11 cellular contexts compared by ENCODE assay signal in the genomic region with DNA sequence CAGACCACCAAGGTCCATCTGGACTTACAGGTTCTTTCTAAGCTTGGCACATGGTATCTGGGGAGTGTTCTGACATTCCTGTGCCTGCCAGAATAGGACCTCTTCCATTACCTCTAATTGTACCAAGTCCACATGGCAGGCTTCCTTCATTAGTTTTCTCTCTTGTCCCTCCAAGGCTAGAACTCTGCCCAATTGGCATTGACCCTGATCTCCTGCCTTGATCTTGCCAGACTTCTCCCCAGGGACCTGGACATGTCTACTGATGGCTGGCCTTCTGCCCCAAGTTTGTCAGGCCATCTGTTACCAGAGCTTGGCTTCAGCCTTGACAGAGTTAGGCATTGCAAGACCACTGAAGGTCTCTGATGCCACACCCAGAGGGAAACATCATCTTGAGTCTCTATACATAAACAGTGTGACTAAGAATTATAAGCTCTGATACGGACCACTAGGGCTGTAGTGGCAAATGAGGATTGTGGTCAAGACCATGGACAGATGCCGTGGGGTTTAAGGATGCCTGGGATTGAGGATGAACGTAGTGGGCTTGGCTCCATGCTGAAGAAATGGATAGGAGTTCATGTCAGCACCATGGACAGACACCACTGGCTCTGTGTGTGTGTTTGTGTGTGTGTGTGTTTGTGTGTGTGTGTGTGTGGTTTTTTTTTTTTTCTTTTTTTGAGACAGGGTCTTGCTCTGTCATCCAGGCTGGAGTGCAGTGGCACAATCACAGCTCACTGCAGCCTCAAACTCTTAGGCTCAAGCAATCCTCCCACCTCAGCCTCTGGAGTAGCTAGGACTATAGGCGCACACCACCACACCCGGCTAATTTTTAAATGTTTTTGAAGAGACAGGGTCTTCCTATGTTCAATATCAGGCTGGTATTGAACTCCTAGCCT. TPM values are rescaled to one million over a fixed set of nuclear protein-coding genes. Genes with fewer than 3 reads are reported as not detected.
A peak's percentile ranks its signal among the peaks of the same experiment; 100 is the strongest.
DNase-seq lines count a peak whose midpoint lies in the region; ATAC-seq, FAIRE-seq and TF ChIP-seq lines count a peak whose summit lies in the region.
"Had no signal": no experiment of that assay in that cellular context is flagged by ENCODE, and none has a peak within 500 bp of the region (broad histone marks: within the 10 kb centered on the region; RNA-seq: fewer than 3 reads in every experiment).

No MANE protein-coding gene starts in this region.

- TF ChIP-seq EP300 in upper lobe of left lung (IDR thresholded peaks at IDR 0.05) = no peak

- TF ChIP-seq CTCF in bronchial epithelial cell (IDR thresholded peaks at IDR 0.05; ENCODE audit: insufficient read depth, low read length, severe bottlenecking) (no peak), upper lobe of left lung (IDR thresholded peaks at IDR 0.05) (no peak)

- DNase-seq in EL = peak; percentile 29
- peak; percentile 69 for DNase-seq in LHCN-M2 (ENCODE audit: low read depth)
- DNase-seq in bronchial epithelial cell (ENCODE audit: low read depth) = peak; percentile 21
- DNase-seq in left lobe of liver (ENCODE audit: low spot score) = no peak
- DNase-seq in NCI-H2196 treated with DMSO at 0.1 percent for 48 hours (lab: John Stamatoyannopoulos, UW; ENCODE audit: unreplicated experiment) = no peak
- no peak for DNase-seq in superior temporal gyrus (ENCODE audit: extremely low spot score)
- no peak for DNase-seq in SHP77 (lab: John Stamatoyannopoulos, UW)
- DNase-seq in upper lobe of left lung = no peak
- DNase-seq: activated naive CD8-positive, alpha-beta T cell treated with anti-CD3 and anti-CD28 coated beads for 36 hours; nucleus accumbens had no signal

- H3K4me3 ChIP-seq in bronchial epithelial cell (ENCODE audit: low read depth, low read length) (no peak overlapping the region), upper lobe of left lung (no peak overlapping the region)

- ATAC-seq in left lobe of liver (peak; percentile 41), upper lobe of left lung (ENCODE audit: low FRiP score in 2 of 2) (no peak)

- H3K36me3 ChIP-seq in bronchial epithelial cell (ENCODE audit: control insufficient read depth, insufficient read depth, low read length) = no peaks in the 10 kb centered on the region
- no peaks in the 10 kb centered on the region for H3K36me3 ChIP-seq in upper lobe of left lung

- H3K4me1 ChIP-seq in upper lobe of left lung = no peaks in the 10 kb centered on the region

- WGBS in upper lobe of left lung, 2 donors = 48 to 60% methylated on average over 5 of the region's 5 CpGs

- no peak overlapping the region for H3K27ac ChIP-seq in upper lobe of left lung
- H3K27ac ChIP-seq: VCaP had no signal

- H3K27me3 ChIP-seq in bronchial epithelial cell (ENCODE audit: control insufficient read depth, insufficient read depth, low read length) = no peaks in the 10 kb centered on the region
- no peaks in the 10 kb centered on the region for H3K27me3 ChIP-seq in upper lobe of left lung

- H3K9me3 ChIP-seq in upper lobe of left lung = no peaks in the 10 kb centered on the region

- no peak for TF ChIP-seq POLR2A in upper lobe of left lung (IDR thresholded peaks at IDR 0.05)

- no peak for FAIRE-seq in bronchial epithelial cell (lab: Jason Lieb, UNC)

RNA-seq across cellular contexts. Expression of a gene that starts 19.5 kb away (rescaled TPM):
- 47.5 and 50.5 TPM in 2 replicates for total RNA-seq in LHCN-M2 (2014; rRNA removed)
- 92.3 TPM for polyA plus RNA-seq in LHCN-M2 (2012)
- 12.4 and 13.6 TPM in 2 replicates for total RNA-seq in bronchial epithelial cell
- 39.3 TPM for total RNA-seq in left lobe of liver
- total RNA-seq in upper lobe of left lung = 10 to 100 TPM; 17.8 to 45.6 (median 38.7) TPM

RNA-seq across cellular contexts. Expression of a gene that starts 57.9 kb away (rescaled TPM):
- 30.5 and 31.3 TPM in 2 replicates for total RNA-seq in LHCN-M2 (2014; rRNA removed)
- polyA plus RNA-seq in LHCN-M2 (2012) = 25.0 TPM
- total RNA-seq in bronchial epithelial cell = 4.1 and 6.3 TPM in 2 replicates
- total RNA-seq in left lobe of liver = 2.4 TPM
- total RNA-seq in upper lobe of left lung = 10 to 100 TPM in 4 of 6 donors, 1 to 10 TPM in 2; 5.2 to 19.5 (median 14.3) TPM

Comparison
In these comparisons a context has a peak if more than half of its experiments do, and no peak if none do; other contexts are left out.
1. DNase-seq: peak in EL (single experiment), LHCN-M2 (single experiment) and bronchial epithelial cell (single experiment); none in left lobe of liver (single experiment), NCI-H2196 treated with DMSO at 0.1 percent for 48 hours (single experiment), superior temporal gyrus (single experiment), SHP77 (0 of 2) and upper lobe of left lung (0 of 2).